1 cellular context compared by ENCODE assay signal in the genomic region with DNA sequence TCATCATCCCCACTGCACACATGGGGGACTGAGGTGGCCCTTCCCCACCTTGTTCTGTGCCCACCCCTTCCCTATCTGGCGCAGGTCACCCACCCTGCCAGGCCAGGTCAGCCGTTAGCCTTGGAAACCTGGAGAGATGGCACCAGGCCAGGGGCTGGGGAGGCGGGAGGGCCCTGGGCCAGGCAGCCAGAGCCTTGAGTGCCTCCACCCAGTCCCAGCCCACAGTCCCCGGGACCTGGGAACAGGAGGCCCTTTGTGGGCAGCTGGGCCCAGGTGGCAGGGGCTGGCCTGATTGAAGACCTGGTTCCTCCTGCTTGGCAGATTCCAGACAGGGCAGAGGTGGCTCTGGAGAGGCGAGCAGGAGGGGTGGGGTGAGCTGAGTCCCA.
TF ChIP-seq lines count a peak whose summit lies in the region.

No MANE protein-coding gene starts in this region.

TF ChIP-seq in liver, 16 proteins besides CTCF, POLR2A, EP300 and RAD21 (continued from another document):
- TF ChIP-seq, protein P1, sequence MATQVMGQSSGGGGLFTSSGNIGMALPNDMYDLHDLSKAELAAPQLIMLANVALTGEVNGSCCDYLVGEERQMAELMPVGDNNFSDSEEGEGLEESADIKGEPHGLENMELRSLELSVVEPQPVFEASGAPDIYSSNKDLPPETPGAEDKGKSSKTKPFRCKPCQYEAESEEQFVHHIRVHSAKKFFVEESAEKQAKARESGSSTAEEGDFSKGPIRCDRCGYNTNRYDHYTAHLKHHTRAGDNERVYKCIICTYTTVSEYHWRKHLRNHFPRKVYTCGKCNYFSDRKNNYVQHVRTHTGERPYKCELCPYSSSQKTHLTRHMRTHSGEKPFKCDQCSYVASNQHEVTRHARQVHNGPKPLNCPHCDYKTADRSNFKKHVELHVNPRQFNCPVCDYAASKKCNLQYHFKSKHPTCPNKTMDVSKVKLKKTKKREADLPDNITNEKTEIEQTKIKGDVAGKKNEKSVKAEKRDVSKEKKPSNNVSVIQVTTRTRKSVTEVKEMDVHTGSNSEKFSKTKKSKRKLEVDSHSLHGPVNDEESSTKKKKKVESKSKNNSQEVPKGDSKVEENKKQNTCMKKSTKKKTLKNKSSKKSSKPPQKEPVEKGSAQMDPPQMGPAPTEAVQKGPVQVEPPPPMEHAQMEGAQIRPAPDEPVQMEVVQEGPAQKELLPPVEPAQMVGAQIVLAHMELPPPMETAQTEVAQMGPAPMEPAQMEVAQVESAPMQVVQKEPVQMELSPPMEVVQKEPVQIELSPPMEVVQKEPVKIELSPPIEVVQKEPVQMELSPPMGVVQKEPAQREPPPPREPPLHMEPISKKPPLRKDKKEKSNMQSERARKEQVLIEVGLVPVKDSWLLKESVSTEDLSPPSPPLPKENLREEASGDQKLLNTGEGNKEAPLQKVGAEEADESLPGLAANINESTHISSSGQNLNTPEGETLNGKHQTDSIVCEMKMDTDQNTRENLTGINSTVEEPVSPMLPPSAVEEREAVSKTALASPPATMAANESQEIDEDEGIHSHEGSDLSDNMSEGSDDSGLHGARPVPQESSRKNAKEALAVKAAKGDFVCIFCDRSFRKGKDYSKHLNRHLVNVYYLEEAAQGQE (IDR thresholded peaks at IDR 0.05), result no peak
- no peak for TF ChIP-seq ATF3 (IDR thresholded peaks at IDR 0.05)
TF ChIP-seq in liver: peak in this region for 0.
